Comparison of ENCODE assay signal across 19 cellular contexts in genomic region chr20:53070224-53070623, GRCh38.
DNase-seq lines count a peak whose midpoint lies in the region; ATAC-seq and TF ChIP-seq lines count a peak whose summit lies in the region.
"Had no signal": no experiment of that assay in that cellular context is flagged by ENCODE, and none has a peak within 500 bp of the region (broad histone marks: within the 10 kb centered on the region; RNA-seq: fewer than 3 reads in every experiment).

No MANE protein-coding gene starts in this region.

- ATAC-seq in CD4-positive, CD25-positive, alpha-beta regulatory T cell (ENCODE audit: low read depth in 2 of 2), result no peak
- ATAC-seq in HG03097 (IDR thresholded peaks at IDR 0.05; ENCODE audit: low FRiP score, unreplicated experiment) (no peak), HG02610 (IDR thresholded peaks at IDR 0.05; ENCODE audit: unreplicated experiment) (no peak)
- ATAC-seq: HCT116 had no signal

- no peaks in the 10 kb centered on the region for H3K36me3 ChIP-seq in CD4-positive, CD25-positive, alpha-beta regulatory T cell (ENCODE audit: control insufficient read depth, insufficient read depth, low read length)
- H3K36me3 ChIP-seq in liver (ENCODE audit: control insufficient read depth in 4 of 4, insufficient read depth in 3 of 4, low read depth in 1 of 4, low read length in 3 of 4), result no peaks in the 10 kb centered on the region

- peaks cover 7% of the 10 kb centered on the region for H3K9me3 Mint-ChIP-seq in activated CD4-positive, alpha-beta T cell treated with anti-CD3 and anti-CD28 coated beads, Interleukin-2, amount 10 ng/mL, durations not matched to agents 7 days and 5 days
- H3K9me3 Mint-ChIP-seq in CD4-positive, CD25-positive, alpha-beta regulatory T cell, result peaks cover 0 to 6% (median 0%) of the 10 kb centered on the region in 7 donors

- H3K27ac Mint-ChIP-seq in activated CD4-positive, alpha-beta T cell treated with anti-CD3 and anti-CD28 coated beads, Interleukin-2, amount 10 ng/mL, durations not matched to agents 7 days and 5 days, result peak overlapping the region; percentile 58
- H3K27ac Mint-ChIP-seq in CD4-positive, CD25-positive, alpha-beta regulatory T cell, result peak overlapping the region; percentile 8 to 89 (median 47)
- H3K27ac Mint-ChIP-seq: CD14-positive monocyte had no signal

- WGBS in liver, result 35% methylated on average over 4 of the region's 4 CpGs

- H3K9me3 ChIP-seq in CD4-positive, CD25-positive, alpha-beta regulatory T cell (ENCODE audit: control insufficient read depth in 2 of 2, low read length in 2 of 2), result no peaks in the 10 kb centered on the region
- H3K9me3 ChIP-seq in liver (ENCODE audit: control insufficient read depth in 4 of 4, low read length in 3 of 4), result peaks cover 0 to 4% (median 0%) of the 10 kb centered on the region in 4 donors

- H3K27me3 Mint-ChIP-seq in activated CD4-positive, alpha-beta T cell treated with anti-CD3 and anti-CD28 coated beads, Interleukin-2, amount 10 ng/mL, durations not matched to agents 7 days and 5 days, result no peaks in the 10 kb centered on the region
- no peaks in the 10 kb centered on the region for H3K27me3 Mint-ChIP-seq in CD4-positive, CD25-positive, alpha-beta regulatory T cell

- H3K36me3 Mint-ChIP-seq in activated CD4-positive, alpha-beta T cell treated with anti-CD3 and anti-CD28 coated beads, Interleukin-2, amount 10 ng/mL, durations not matched to agents 7 days and 5 days (ENCODE audit: low read depth), result peaks cover 5% of the 10 kb centered on the region
- H3K36me3 Mint-ChIP-seq in CD4-positive, CD25-positive, alpha-beta regulatory T cell, result no peaks in the 10 kb centered on the region
- H3K36me3 Mint-ChIP-seq: CD14-positive monocyte had no signal

- H3K4me1 Mint-ChIP-seq in activated CD4-positive, alpha-beta T cell treated with anti-CD3 and anti-CD28 coated beads, Interleukin-2, amount 10 ng/mL, durations not matched to agents 7 days and 5 days, result peaks cover 27% of the 10 kb centered on the region
- peaks cover 4 to 27% (median 20%) of the 10 kb centered on the region in 4 donors for H3K4me1 Mint-ChIP-seq in CD4-positive, CD25-positive, alpha-beta regulatory T cell
- H3K4me1 Mint-ChIP-seq: CD14-positive monocyte had no signal

- H3K4me3 Mint-ChIP-seq in activated CD4-positive, alpha-beta T cell treated with anti-CD3 and anti-CD28 coated beads, Interleukin-2, amount 10 ng/mL, durations not matched to agents 7 days and 5 days, result no peak overlapping the region
- peak overlapping the region in 2 of 4 donors; percentile 22 to 34 for H3K4me3 Mint-ChIP-seq in CD4-positive, CD25-positive, alpha-beta regulatory T cell
- H3K4me3 Mint-ChIP-seq: CD14-positive monocyte had no signal

- no peak for DNase-seq in activated CD4-positive, alpha-beta T cell treated with anti-CD3 and anti-CD28 coated beads, Interleukin-2, amount 10 ng/mL, durations not matched to agents 7 days and 5 days
- no peak for DNase-seq in activated CD4-positive, alpha-beta T cell treated with anti-CD3 and anti-CD28 coated beads for 1 hour
- no peak for DNase-seq in CD4-positive, CD25-positive, alpha-beta regulatory T cell
- no peak for DNase-seq in DMS79 treated with DMSO at 0.1 percent for 48 hours (lab: John Stamatoyannopoulos, UW)
- DNase-seq: Calu3, DMS79, GF-D8, NCI-H1436, NCI-H2029 treated with DMSO at 0.1 percent for 48 hours, NCI-H510A treated with DMSO at 0.1 percent for 48 hours, OCI-M1, RPMI8226 had no signal

- peak overlapping the region; percentile 56 for H3K4me3 ChIP-seq in CD4-positive, CD25-positive, alpha-beta regulatory T cell (ENCODE audit: low read depth, low read length)
- H3K4me3 ChIP-seq in liver (ENCODE audit: low read depth in 1 of 3, low read length in 3 of 3), result no peak overlapping the region
- H3K4me3 ChIP-seq: GM23248 had no signal

- H3K27me3 ChIP-seq in CD4-positive, CD25-positive, alpha-beta regulatory T cell (ENCODE audit: control insufficient read depth, insufficient read depth, low read length), result no peaks in the 10 kb centered on the region
- H3K27me3 ChIP-seq in liver (ENCODE audit: control insufficient read depth in 4 of 4, insufficient read depth in 4 of 4, low read length in 3 of 4), result no peaks in the 10 kb centered on the region

- CTCF ChIA-PET in activated CD4-positive, alpha-beta T cell treated with anti-CD3 and anti-CD28 coated beads, Interleukin-2, amount 10 ng/mL, durations not matched to agents 7 days and 5 days (lab: Charles Lee), result interaction anchor here (1.3 to 1.4 kb wide), 2 partner anchors 9 to 10 kb away, joined by 3 read pairs; no protein-coding TSS in a partner anchor

- TF ChIP-seq RAD21 in liver (IDR thresholded peaks at IDR 0.05), result peak in 1 of 2 donors; percentile 26

- POLR2A ChIA-PET in activated CD4-positive, alpha-beta T cell treated with anti-CD3 and anti-CD28 coated beads, Interleukin-2, amount 10 ng/mL, durations not matched to agents 7 days and 5 days (lab: Charles Lee), result no interaction called here

- peaks cover 11% of the 10 kb centered on the region for H3K4me1 ChIP-seq in CD4-positive, CD25-positive, alpha-beta regulatory T cell (ENCODE audit: control insufficient read depth, insufficient read depth, low read length, poor library complexity, severe bottlenecking)
- H3K4me1 ChIP-seq in liver (ENCODE audit: control insufficient read depth in 4 of 4, insufficient read depth in 4 of 4, low read length in 3 of 4), result peaks cover 4 to 13% (median 10%) of the 10 kb centered on the region in 4 donors

- peak overlapping the region; percentile 49 for H3K27ac ChIP-seq in CD4-positive, CD25-positive, alpha-beta regulatory T cell (ENCODE audit: insufficient read depth, low read length, poor library complexity, severe bottlenecking)
- H3K27ac ChIP-seq in VCaP (peak overlapping the region; percentile 31), liver (ENCODE audit: low read depth in 1 of 2, low read length in 2 of 2) (peak overlapping the region; percentile 55 to 57)

- peak overlapping the region in 1 of 2 donors; percentile 11 for H3K9ac ChIP-seq in liver (ENCODE audit: low read depth in 1 of 2, low read length in 2 of 2)
- H3K9ac ChIP-seq: GM23248 had no signal

- TF ChIP-seq CTCF in VCaP (conservative IDR thresholded peaks at IDR 0.05), result no peak
- TF ChIP-seq CTCF in liver (IDR thresholded peaks at IDR 0.05; ENCODE audit: low read depth, low read length, missing input control), result no peak

TF ChIP-seq in liver, 16 proteins besides CTCF, POLR2A, EP300 and RAD21 (continues in another document):
- no peak for TF ChIP-seq HNF4G (IDR thresholded peaks at IDR 0.05)
- no peak for TF ChIP-seq MAX (IDR thresholded peaks at IDR 0.05)
- no peak for TF ChIP-seq ATF3 (IDR thresholded peaks at IDR 0.05)
- TF ChIP-seq NR2F2 (IDR thresholded peaks at IDR 0.05), result no peak
- peak in 1 of 2 donors; percentile 55 for TF ChIP-seq RXRA (IDR thresholded peaks at IDR 0.05)
- peak; percentile 50 for TF ChIP-seq ZBTB33 (IDR thresholded peaks at IDR 0.05)
- no peak for TF ChIP-seq TAF1 (conservative IDR thresholded peaks at IDR 0.05)
- TF ChIP-seq GABPA (IDR thresholded peaks at IDR 0.05 in 1 of 2, conservative IDR thresholded peaks at IDR 0.05 in 1 of 2), result peak in 1 of 2 donors; percentile 9
- TF ChIP-seq FOXA2 (IDR thresholded peaks at IDR 0.05), result no peak
- TF ChIP-seq EGR1 (IDR thresholded peaks at IDR 0.05; ENCODE audit: low read depth in 2 of 2), result peak in 1 of 2 donors; percentile 10
- no peak for TF ChIP-seq HNF4A (conservative IDR thresholded peaks at IDR 0.05)
- TF ChIP-seq JUND (IDR thresholded peaks at IDR 0.05), result peak in 1 of 2 donors; percentile 32
